ENCODE assay signal across 14 cellular contexts in genomic region chr15:59244337-59244736, GRCh38. TPM values are rescaled to one million over a fixed set of nuclear protein-coding genes. Genes with fewer than 3 reads are reported as not detected.
DNase-seq lines count a peak whose midpoint lies in the region; ATAC-seq, FAIRE-seq and TF ChIP-seq lines count a peak whose summit lies in the region.
"Had no signal": no experiment of that assay in that cellular context is flagged by ENCODE, and none has a peak within 500 bp of the region (broad histone marks: within the 10 kb centered on the region; RNA-seq: fewer than 3 reads in every experiment).

No MANE protein-coding gene starts in this region.

- DNase-seq in GM18507 (ENCODE audit: extremely low spot score, insufficient read length, low read depth) (peak; percentile 59), hepatocyte (ENCODE audit: low spot score) (peak; percentile 55), aorta (no peak), GM19240 (ENCODE audit: insufficient read length, low spot score) (no peak), heart right ventricle (no peak)
- no peak for DNase-seq in CD4-positive, alpha-beta memory T cell
- DNase-seq: activated T-cell treated with anti-CD3 and anti-CD28 coated beads, Interleukin-2, amount 50 U/mL, for 72 hours; hypothalamus; NCI-H187 treated with DMSO at 0.1 percent for 48 hours; nephron progenitor cell had no signal

- TF ChIP-seq CTCF in hepatocyte (IDR thresholded peaks at IDR 0.05; ENCODE audit: poor library complexity) (no peak), heart right ventricle (IDR thresholded peaks at IDR 0.05) (no peak)

- H3K36me3 Mint-ChIP-seq in CD4-positive, alpha-beta memory T cell: no peaks in the 10 kb centered on the region

- no peak overlapping the region for H3K4me3 Mint-ChIP-seq in CD4-positive, alpha-beta memory T cell
- H3K4me3 Mint-ChIP-seq: activated T-cell treated with anti-CD3 and anti-CD28 coated beads, Interleukin-2, amount 50 U/mL, for 72 hours; nephron progenitor cell had no signal

- intact Hi-C loops in aorta (cut with DNase I) (loop anchor here (10.0 kb wide), 1 partner anchor 250 kb away; no protein-coding TSS in a partner anchor), heart right ventricle (cut with DNase I) (loop anchor here in 2 of 10 donors (10.0 kb wide), 2 partner anchors 240 to 250 kb away; no protein-coding TSS in a partner anchor)
- intact Hi-C loops in CD4-positive, alpha-beta memory T cell (cut with micrococcal nuclease): no loop called here

- H3K36me3 ChIP-seq in hepatocyte (replicated peaks; ENCODE audit: insufficient read depth, low read depth) (no peaks in the 10 kb centered on the region), aorta (ENCODE audit: control insufficient read depth in 1 of 2, insufficient read depth in 2 of 2, low read length in 1 of 2) (no peaks in the 10 kb centered on the region), heart right ventricle (peaks cover 0 to 22% (median 0%) of the 10 kb centered on the region in 9 donors)
- H3K36me3 ChIP-seq in CD4-positive, alpha-beta memory T cell (ENCODE audit: insufficient read depth, low read length): no peaks in the 10 kb centered on the region

- POLR2A ChIA-PET in CD4-positive, alpha-beta memory T cell (lab: Charles Lee; ENCODE audit: partially characterized antibody): no interaction called here

- no peaks in the 10 kb centered on the region for H3K9me2 ChIP-seq in hepatocyte (replicated peaks; ENCODE audit: insufficient read depth)

- H3K27ac ChIP-seq in hepatocyte: peak overlapping the region; percentile 46
- H3K27ac ChIP-seq in aorta (ENCODE audit: low read depth in 1 of 2, low read length in 2 of 2): no peak overlapping the region
- no peak overlapping the region for H3K27ac ChIP-seq in CD4-positive, alpha-beta memory T cell (ENCODE audit: low read depth, low read length)
- H3K27ac ChIP-seq in heart right ventricle: no peak overlapping the region

- no peak overlapping the region for H3K4me2 ChIP-seq in hepatocyte

- 88% methylated on average over 3 of the region's 3 CpGs for WGBS in hepatocyte (ENCODE audit: low lambda C conversion rate, missing lambda C conversion rate)
- WGBS in aorta, 2 donors: 88 to 89% methylated on average over 3 of the region's 3 CpGs
- WGBS in heart right ventricle, 2 donors: 88 to 95% methylated on average over 3 of the region's 3 CpGs

- no peaks in the 10 kb centered on the region for H3K9me3 ChIP-seq in hepatocyte (ENCODE audit: low read depth)
- H3K9me3 ChIP-seq in aorta (ENCODE audit: control insufficient read depth, low read length): no peaks in the 10 kb centered on the region
- H3K9me3 ChIP-seq in CD4-positive, alpha-beta memory T cell (ENCODE audit: control insufficient read depth in 1 of 2, low read length in 2 of 2): no peaks in the 10 kb centered on the region
- no peaks in the 10 kb centered on the region for H3K9me3 ChIP-seq in heart right ventricle

- peak; percentile 100 for FAIRE-seq in GM18507 (lab: Jason Lieb, UNC)
- FAIRE-seq: colon had no signal

- H3K4me1 Mint-ChIP-seq in CD4-positive, alpha-beta memory T cell: peaks cover 0 to 1% (median 0%) of the 10 kb centered on the region in 4 donors

- H2AFZ ChIP-seq in hepatocyte: no peak overlapping the region

- no peaks in the 10 kb centered on the region for H4K20me1 ChIP-seq in hepatocyte (ENCODE audit: insufficient read depth, poor library complexity, severe bottlenecking)

- H3K4me3 ChIP-seq in hepatocyte: no peak overlapping the region
- no peak overlapping the region for H3K4me3 ChIP-seq in aorta (ENCODE audit: low read length in 2 of 2)
- no peak overlapping the region for H3K4me3 ChIP-seq in CD4-positive, alpha-beta memory T cell (ENCODE audit: low read length in 2 of 2)
- H3K4me3 ChIP-seq in heart right ventricle: no peak overlapping the region

- no peaks in the 10 kb centered on the region for H3K4me1 ChIP-seq in hepatocyte (ENCODE audit: insufficient read depth)
- H3K4me1 ChIP-seq in aorta (ENCODE audit: control insufficient read depth in 1 of 2, insufficient read depth in 2 of 2, low read length in 2 of 2): no peaks in the 10 kb centered on the region
- no peaks in the 10 kb centered on the region for H3K4me1 ChIP-seq in CD4-positive, alpha-beta memory T cell (ENCODE audit: insufficient read depth, low read length)
- H3K4me1 ChIP-seq in heart right ventricle: peaks cover 0 to 35% (median 10%) of the 10 kb centered on the region in 9 donors

- H3K27ac Mint-ChIP-seq in CD4-positive, alpha-beta memory T cell: no peak overlapping the region
- H3K27ac Mint-ChIP-seq: activated T-cell treated with anti-CD3 and anti-CD28 coated beads, Interleukin-2, amount 50 U/mL, for 72 hours; nephron progenitor cell had no signal

- ATAC-seq in GM21367 (IDR thresholded peaks at IDR 0.05; ENCODE audit: unreplicated experiment) (peak; percentile 76), HG03095 (IDR thresholded peaks at IDR 0.05; ENCODE audit: unreplicated experiment) (peak; percentile 72), aorta (ENCODE audit: low FRiP score) (no peak), heart right ventricle (no peak)
- ATAC-seq: activated T-cell treated with anti-CD3 and anti-CD28 coated beads, Interleukin-2, amount 50 U/mL, for 72 hours had no signal

- CTCF ChIA-PET in CD4-positive, alpha-beta memory T cell (lab: Charles Lee; ENCODE audit: partially characterized antibody): no interaction called here

- H3K79me2 ChIP-seq in hepatocyte: no peaks in the 10 kb centered on the region

- no peaks in the 10 kb centered on the region for H3K9me3 Mint-ChIP-seq in CD4-positive, alpha-beta memory T cell
- H3K9me3 Mint-ChIP-seq: activated T-cell treated with anti-CD3 and anti-CD28 coated beads, Interleukin-2, amount 50 U/mL, for 72 hours; nephron progenitor cell had no signal

- H3K27me3 Mint-ChIP-seq in CD4-positive, alpha-beta memory T cell: peaks cover 0 to 2% of the 10 kb centered on the region in 2 donors

- no peaks in the 10 kb centered on the region for H3K27me3 ChIP-seq in hepatocyte
- H3K27me3 ChIP-seq in aorta (ENCODE audit: control insufficient read depth in 1 of 2, insufficient read depth in 2 of 2, low read length in 1 of 2): no peaks in the 10 kb centered on the region
- H3K27me3 ChIP-seq in CD4-positive, alpha-beta memory T cell (ENCODE audit: insufficient read depth, low read length): no peaks in the 10 kb centered on the region
- no peaks in the 10 kb centered on the region for H3K27me3 ChIP-seq in heart right ventricle

RNA-seq across cellular contexts. Expression of gene LDHAL6B, which starts 37.7 kb away (rescaled TPM):
- total RNA-seq in hepatocyte: not detected in 2 replicates
- 0.17 TPM in 1 of 2 replicates, not detected in the other for polyA plus RNA-seq in hepatocyte
- not detected for total RNA-seq in aorta
- polyA plus RNA-seq in aorta: not detected
- total RNA-seq in CD4-positive, alpha-beta memory T cell: not detected
- not detected for polyA plus RNA-seq in CD4-positive, alpha-beta memory T cell
- total RNA-seq in heart right ventricle: not detected
- not detected for polyA plus RNA-seq in heart right ventricle
- total RNA-seq: activated T-cell treated with anti-CD3 and anti-CD28 coated beads, Interleukin-2, amount 50 U/mL, for 72 hours had no signal
- polyA plus RNA-seq: thymus had no signal

Comparison
In these comparisons a context has a peak if more than half of its experiments do, and no peak if none do; other contexts are left out.
1. DNase-seq: peak in GM18507 (single experiment) and hepatocyte (single experiment); none in aorta (0 of 2), CD4-positive, alpha-beta memory T cell (0 of 5), GM19240 (single experiment) and heart right ventricle (0 of 2).
2. ATAC-seq: peak in GM21367 (single experiment) and HG03095 (single experiment); none in aorta (single experiment) and heart right ventricle (0 of 8).